ENCODE assay signal across 1 cellular context in genomic region chr15:68354923-68355322, GRCh38.
TF ChIP-seq lines count a peak whose summit lies in the region.

No MANE protein-coding gene starts in this region.

TF ChIP-seq in SK-N-SH treated with all-trans-retinoic acid at 6 μM for 48 hours, 23 proteins besides CTCF, POLR2A, EP300 and RAD21 (continued from another document):
- no peak for TF ChIP-seq ZFP30 (CRISPR knock-in tag; IDR thresholded peaks at IDR 0.05)
